1 cellular context compared by ENCODE assay signal in genomic region chr18:58190842-58191530, GRCh38.
TF ChIP-seq lines count a peak whose summit lies in the region.

No MANE protein-coding gene starts in this region.

TF ChIP-seq in HCT116, 20 proteins besides CTCF, POLR2A, EP300 and RAD21:
- no peak for TF ChIP-seq CEBPB (IDR thresholded peaks at IDR 0.05; ENCODE audit: low read depth)
TF ChIP-seq in HCT116: peak in this region for 0.
